ENCODE assay signal across 8 cellular contexts in the genomic region with DNA sequence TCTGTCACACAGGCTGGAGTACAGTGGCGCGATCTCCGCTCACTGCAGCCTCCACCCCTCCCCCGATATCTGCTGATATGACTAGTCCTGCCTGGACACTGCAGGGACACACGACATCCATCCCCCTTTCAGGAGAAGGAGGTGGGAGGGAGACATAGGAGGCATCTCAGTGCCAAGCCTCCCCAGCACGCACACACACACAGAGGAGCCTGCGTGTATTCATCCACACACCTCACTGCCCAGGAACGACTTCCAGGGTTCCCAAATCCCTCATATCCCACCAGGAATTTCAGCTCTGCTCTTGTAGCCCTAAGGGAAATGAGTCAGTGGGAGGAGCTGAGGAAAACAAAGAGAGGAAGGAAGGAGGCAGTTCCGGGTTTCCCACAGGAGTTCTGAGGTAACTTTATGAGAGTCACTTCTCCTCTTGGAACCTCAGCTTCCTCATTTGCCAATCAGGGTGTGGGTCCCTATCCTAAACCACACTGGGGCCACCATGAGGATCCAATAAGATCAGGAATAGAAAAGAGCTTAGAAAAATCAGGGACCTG. TPM values are rescaled to one million over a fixed set of nuclear protein-coding genes. Genes with fewer than 3 reads are reported as not detected.
DNase-seq lines count a peak whose midpoint lies in the region; ATAC-seq, FAIRE-seq and TF ChIP-seq lines count a peak whose summit lies in the region.

No MANE protein-coding gene starts in this region.

- H3K27me3 ChIP-seq in SJCRH30 (no peaks in the 10 kb centered on the region), parathyroid adenoma (ENCODE audit: control insufficient read depth, insufficient read depth, low read length) (no peaks in the 10 kb centered on the region)

- H3K4me3 ChIP-seq in SJCRH30 (peak overlapping the region; percentile 37), parathyroid adenoma (ENCODE audit: low read depth, low read length) (no peak overlapping the region)

- H3K36me3 ChIP-seq in SJCRH30 = no peaks in the 10 kb centered on the region
- no peaks in the 10 kb centered on the region for H3K36me3 ChIP-seq in parathyroid adenoma (ENCODE audit: control insufficient read depth, insufficient read depth, low read length)

- ATAC-seq in GM21825 (IDR thresholded peaks at IDR 0.05; ENCODE audit: unreplicated experiment) (no peak), GM21737 (IDR thresholded peaks at IDR 0.05; ENCODE audit: unreplicated experiment) (no peak)

- H3K9ac ChIP-seq in parathyroid adenoma = no peak overlapping the region

- H3K4me1 ChIP-seq in SJCRH30 = peaks cover 12% of the 10 kb centered on the region
- H3K4me1 ChIP-seq in parathyroid adenoma = no peaks in the 10 kb centered on the region

- TF ChIP-seq CTCF in parathyroid adenoma (IDR thresholded peaks at IDR 0.05) = no peak

- peaks cover 5% of the 10 kb centered on the region; the same call in 1 of the 2 replicates for H3K9me3 ChIP-seq in SJCRH30 (replicated peaks)
- no peaks in the 10 kb centered on the region for H3K9me3 ChIP-seq in parathyroid adenoma (ENCODE audit: control insufficient read depth, low read length)

- no peaks in the 10 kb centered on the region for H3K79me2 ChIP-seq in parathyroid adenoma

- DNase-seq in ELF-1 (ENCODE audit: low read depth, low spot score) (peak; percentile 90), SJCRH30 (peak; percentile 71 to 77), fibroblast of peridontal ligament (ENCODE audit: extremely low read depth) (peak; percentile 60), DMS153 (lab: John Stamatoyannopoulos, UW) (no peak), frontal cortex (ENCODE audit: low spot score in 2 of 2) (no peak)

- no peak overlapping the region for H3K4me2 ChIP-seq in parathyroid adenoma (ENCODE audit: low read length)

- no peak overlapping the region for H2AFZ ChIP-seq in parathyroid adenoma

- FAIRE-seq in frontal cortex (lab: Jason Lieb, UNC) = no peak

- H3K27ac ChIP-seq in SJCRH30 = peak overlapping the region; percentile 36
- H3K27ac ChIP-seq in parathyroid adenoma = peak overlapping the region; percentile 89

RNA-seq across cellular contexts. Expression of gene ACER3, which starts 37.2 kb away (rescaled TPM):
- 17.3 and 22.1 TPM in 2 replicates for total RNA-seq in SJCRH30 (2014; rRNA removed; shearing (Covaris generic))
- total RNA-seq in frontal cortex = 14.7 TPM

RNA-seq across cellular contexts. Expression of gene TSKU, which starts 40.4 kb away (rescaled TPM):
- total RNA-seq in SJCRH30 (2014; rRNA removed; shearing (Covaris generic)) = 18.2 and 21.2 TPM in 2 replicates
- total RNA-seq in frontal cortex = 4.9 TPM

Comparison
In these comparisons a context has a peak if more than half of its experiments do, and no peak if none do; other contexts are left out.
1. DNase-seq: peak in ELF-1 (single experiment), SJCRH30 (2 of 2) and fibroblast of peridontal ligament (single experiment); none in DMS153 (single experiment) and frontal cortex (0 of 2).